Comparison of ENCODE assay signal across 9 cellular contexts in the genomic region with DNA sequence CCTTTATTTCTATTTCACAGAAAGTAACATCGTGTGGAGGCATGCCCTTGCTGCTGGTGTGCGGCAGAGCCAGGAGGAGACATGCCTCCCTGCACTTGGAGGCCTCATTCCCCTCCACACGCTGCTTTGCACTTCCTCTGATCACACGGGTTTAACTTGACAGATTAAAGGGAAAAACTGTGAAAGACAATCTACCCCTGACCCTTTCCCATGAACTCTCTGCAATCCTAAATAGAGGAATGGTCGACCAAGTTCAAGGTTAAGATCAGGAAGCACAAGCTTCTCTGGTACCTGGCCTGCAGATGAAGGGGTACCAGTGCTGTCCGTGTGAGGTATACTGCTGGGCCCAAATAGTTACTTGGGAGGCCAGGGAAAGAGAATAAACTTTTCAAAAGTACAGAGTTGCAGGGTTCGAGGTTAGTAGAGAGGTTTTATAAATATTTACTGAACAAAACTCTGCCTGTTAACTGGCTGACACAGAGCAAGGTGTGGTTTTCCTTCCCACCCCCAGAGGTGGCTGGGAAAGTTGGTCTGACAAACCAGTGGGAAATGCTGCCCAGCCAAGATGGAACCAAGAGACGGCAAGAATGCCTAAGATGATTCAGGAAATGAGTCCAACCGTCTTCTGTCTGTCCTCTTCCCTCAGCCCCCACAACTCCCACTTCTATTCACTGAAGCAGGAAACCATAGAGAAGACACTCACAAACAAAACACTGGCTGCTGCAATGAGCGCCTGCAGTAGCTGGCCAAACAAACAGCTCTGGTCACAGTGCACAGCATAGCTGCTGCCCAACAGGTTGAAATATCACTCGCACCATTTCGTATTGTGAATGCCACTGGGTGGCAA.
DNase-seq lines count a peak whose midpoint lies in the region; ATAC-seq and TF ChIP-seq lines count a peak whose summit lies in the region.
"Had no signal": no experiment of that assay in that cellular context is flagged by ENCODE, and none has a peak within 500 bp of the region (broad histone marks: within the 10 kb centered on the region; RNA-seq: fewer than 3 reads in every experiment).

No MANE protein-coding gene starts in this region.

- peaks cover 4% of the 10 kb centered on the region for H3K4me1 Mint-ChIP-seq in activated CD8-positive, alpha-beta T cell treated with anti-CD3 and anti-CD28 coated beads for 36 hours (ENCODE audit: low read depth)

- H3K36me3 ChIP-seq in mesodermal cell (ENCODE audit: control insufficient read depth, insufficient read depth, low read length), result peaks cover 12% of the 10 kb centered on the region

- H3K4me3 Mint-ChIP-seq in activated CD8-positive, alpha-beta T cell treated with anti-CD3 and anti-CD28 coated beads for 36 hours, result no peak overlapping the region

- 65 to 72% methylated on average over 7 to 8 of the region's 12 CpGs for WGBS in mesodermal cell (ENCODE audit: insufficient coverage in 2 of 2), 2 experiments

- intact Hi-C loops in activated CD8-positive, alpha-beta T cell treated with anti-CD3 and anti-CD28 coated beads for 36 hours (cut with micrococcal nuclease), result no loop called here

- H3K4me1 ChIP-seq in mesodermal cell (ENCODE audit: control insufficient read depth, insufficient read depth, low read length, poor library complexity, severe bottlenecking), result peaks cover 42% of the 10 kb centered on the region

- CTCF ChIA-PET in activated CD8-positive, alpha-beta T cell treated with anti-CD3 and anti-CD28 coated beads for 36 hours (lab: Charles Lee), result interaction anchor here (1.5 to 2.1 kb wide), 4 partner anchors 11 to 85 kb away, joined by 4 to 12 read pairs (median 4); no protein-coding TSS in a partner anchor

- H3K27ac ChIP-seq in mesodermal cell (ENCODE audit: low read depth, low read length, severe bottlenecking), result peak overlapping the region; percentile 90
- H3K27ac ChIP-seq: HL-60 had no signal

- TF ChIP-seq CTCF in activated CD8-positive, alpha-beta T cell treated with anti-CD3 and anti-CD28 coated beads for 36 hours (IDR thresholded peaks at IDR 0.05), result no peak

- DNase-seq in GM04503 (ENCODE audit: low read depth), result peak; percentile 72
- peak; percentile 23 for DNase-seq in UCSD-AML1 (lab: John Stamatoyannopoulos, UW; ENCODE audit: unreplicated experiment)
- no peak for DNase-seq in NCI-H526 treated with DMSO at 0.1 percent for 48 hours (lab: John Stamatoyannopoulos, UW)
- no peak for DNase-seq in NCI-H748 treated with DMSO at 0.1 percent for 48 hours (lab: John Stamatoyannopoulos, UW)
- no peak for DNase-seq in activated CD8-positive, alpha-beta T cell treated with anti-CD3 and anti-CD28 coated beads for 36 hours
- no peak for DNase-seq in activated T-cell treated with anti-CD3 and anti-CD28 coated beads, Interleukin-2, amount 50 U/mL, for 1 hour

- ATAC-seq in HG02884 (IDR thresholded peaks at IDR 0.05; ENCODE audit: unreplicated experiment), result peak; percentile 56
- ATAC-seq in activated CD8-positive, alpha-beta T cell treated with anti-CD3 and anti-CD28 coated beads for 36 hours, result no peak

- H3K27ac Mint-ChIP-seq in activated CD8-positive, alpha-beta T cell treated with anti-CD3 and anti-CD28 coated beads for 36 hours, result no peak overlapping the region

- H3K9me3 Mint-ChIP-seq in activated CD8-positive, alpha-beta T cell treated with anti-CD3 and anti-CD28 coated beads for 36 hours, result no peaks in the 10 kb centered on the region

- no peaks in the 10 kb centered on the region for H3K9me3 ChIP-seq in mesodermal cell (ENCODE audit: control insufficient read depth, low read length)

- no peak overlapping the region for H3K4me3 ChIP-seq in mesodermal cell (ENCODE audit: extremely low read depth, insufficient read depth, low read length, poor library complexity, severe bottlenecking)

- H3K27me3 Mint-ChIP-seq in activated CD8-positive, alpha-beta T cell treated with anti-CD3 and anti-CD28 coated beads for 36 hours, result peaks cover 8% of the 10 kb centered on the region

- POLR2A ChIA-PET in activated CD8-positive, alpha-beta T cell treated with anti-CD3 and anti-CD28 coated beads for 36 hours (lab: Charles Lee), result no interaction called here

- no peaks in the 10 kb centered on the region for H3K36me3 Mint-ChIP-seq in activated CD8-positive, alpha-beta T cell treated with anti-CD3 and anti-CD28 coated beads for 36 hours (ENCODE audit: low read depth)

Comparison
In these comparisons a context has a peak if more than half of its experiments do, and no peak if none do; other contexts are left out.
1. DNase-seq: peak in GM04503 (single experiment) and UCSD-AML1 (single experiment); none in NCI-H526 treated with DMSO at 0.1 percent for 48 hours (single experiment), NCI-H748 treated with DMSO at 0.1 percent for 48 hours (single experiment), activated CD8-positive, alpha-beta T cell treated with anti-CD3 and anti-CD28 coated beads for 36 hours (single experiment) and activated T-cell treated with anti-CD3 and anti-CD28 coated beads, Interleukin-2, amount 50 U/mL, for 1 hour (single experiment).